In genomic region chr7:50718876-50719275, GRCh38 we compare ENCODE assay signal across 1 cellular context.
TF ChIP-seq lines count a peak whose summit lies in the region.

No MANE protein-coding gene starts in this region.

TF ChIP-seq in HepG2, 621 proteins besides CTCF, POLR2A, EP300 and RAD21 (continued from another document):
- TF ChIP-seq, protein P1, sequence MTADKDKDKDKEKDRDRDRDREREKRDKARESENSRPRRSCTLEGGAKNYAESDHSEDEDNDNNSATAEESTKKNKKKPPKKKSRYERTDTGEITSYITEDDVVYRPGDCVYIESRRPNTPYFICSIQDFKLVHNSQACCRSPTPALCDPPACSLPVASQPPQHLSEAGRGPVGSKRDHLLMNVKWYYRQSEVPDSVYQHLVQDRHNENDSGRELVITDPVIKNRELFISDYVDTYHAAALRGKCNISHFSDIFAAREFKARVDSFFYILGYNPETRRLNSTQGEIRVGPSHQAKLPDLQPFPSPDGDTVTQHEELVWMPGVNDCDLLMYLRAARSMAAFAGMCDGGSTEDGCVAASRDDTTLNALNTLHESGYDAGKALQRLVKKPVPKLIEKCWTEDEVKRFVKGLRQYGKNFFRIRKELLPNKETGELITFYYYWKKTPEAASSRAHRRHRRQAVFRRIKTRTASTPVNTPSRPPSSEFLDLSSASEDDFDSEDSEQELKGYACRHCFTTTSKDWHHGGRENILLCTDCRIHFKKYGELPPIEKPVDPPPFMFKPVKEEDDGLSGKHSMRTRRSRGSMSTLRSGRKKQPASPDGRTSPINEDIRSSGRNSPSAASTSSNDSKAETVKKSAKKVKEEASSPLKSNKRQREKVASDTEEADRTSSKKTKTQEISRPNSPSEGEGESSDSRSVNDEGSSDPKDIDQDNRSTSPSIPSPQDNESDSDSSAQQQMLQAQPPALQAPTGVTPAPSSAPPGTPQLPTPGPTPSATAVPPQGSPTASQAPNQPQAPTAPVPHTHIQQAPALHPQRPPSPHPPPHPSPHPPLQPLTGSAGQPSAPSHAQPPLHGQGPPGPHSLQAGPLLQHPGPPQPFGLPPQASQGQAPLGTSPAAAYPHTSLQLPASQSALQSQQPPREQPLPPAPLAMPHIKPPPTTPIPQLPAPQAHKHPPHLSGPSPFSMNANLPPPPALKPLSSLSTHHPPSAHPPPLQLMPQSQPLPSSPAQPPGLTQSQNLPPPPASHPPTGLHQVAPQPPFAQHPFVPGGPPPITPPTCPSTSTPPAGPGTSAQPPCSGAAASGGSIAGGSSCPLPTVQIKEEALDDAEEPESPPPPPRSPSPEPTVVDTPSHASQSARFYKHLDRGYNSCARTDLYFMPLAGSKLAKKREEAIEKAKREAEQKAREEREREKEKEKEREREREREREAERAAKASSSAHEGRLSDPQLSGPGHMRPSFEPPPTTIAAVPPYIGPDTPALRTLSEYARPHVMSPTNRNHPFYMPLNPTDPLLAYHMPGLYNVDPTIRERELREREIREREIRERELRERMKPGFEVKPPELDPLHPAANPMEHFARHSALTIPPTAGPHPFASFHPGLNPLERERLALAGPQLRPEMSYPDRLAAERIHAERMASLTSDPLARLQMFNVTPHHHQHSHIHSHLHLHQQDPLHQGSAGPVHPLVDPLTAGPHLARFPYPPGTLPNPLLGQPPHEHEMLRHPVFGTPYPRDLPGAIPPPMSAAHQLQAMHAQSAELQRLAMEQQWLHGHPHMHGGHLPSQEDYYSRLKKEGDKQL (CRISPR knock-in tag; IDR thresholded peaks at IDR 0.05; ENCODE audit: low read depth): peak; percentile 81; the same call in 1 of the 2 replicates
- peak; percentile 46; the same call in 1 of the 2 replicates for TF ChIP-seq HDAC2 (CRISPR knock-in tag; IDR thresholded peaks at IDR 0.05)
- TF ChIP-seq BHLHE40 (IDR thresholded peaks at IDR 0.05; ENCODE audit: low read length): peak; percentile 41
- TF ChIP-seq, protein P2, sequence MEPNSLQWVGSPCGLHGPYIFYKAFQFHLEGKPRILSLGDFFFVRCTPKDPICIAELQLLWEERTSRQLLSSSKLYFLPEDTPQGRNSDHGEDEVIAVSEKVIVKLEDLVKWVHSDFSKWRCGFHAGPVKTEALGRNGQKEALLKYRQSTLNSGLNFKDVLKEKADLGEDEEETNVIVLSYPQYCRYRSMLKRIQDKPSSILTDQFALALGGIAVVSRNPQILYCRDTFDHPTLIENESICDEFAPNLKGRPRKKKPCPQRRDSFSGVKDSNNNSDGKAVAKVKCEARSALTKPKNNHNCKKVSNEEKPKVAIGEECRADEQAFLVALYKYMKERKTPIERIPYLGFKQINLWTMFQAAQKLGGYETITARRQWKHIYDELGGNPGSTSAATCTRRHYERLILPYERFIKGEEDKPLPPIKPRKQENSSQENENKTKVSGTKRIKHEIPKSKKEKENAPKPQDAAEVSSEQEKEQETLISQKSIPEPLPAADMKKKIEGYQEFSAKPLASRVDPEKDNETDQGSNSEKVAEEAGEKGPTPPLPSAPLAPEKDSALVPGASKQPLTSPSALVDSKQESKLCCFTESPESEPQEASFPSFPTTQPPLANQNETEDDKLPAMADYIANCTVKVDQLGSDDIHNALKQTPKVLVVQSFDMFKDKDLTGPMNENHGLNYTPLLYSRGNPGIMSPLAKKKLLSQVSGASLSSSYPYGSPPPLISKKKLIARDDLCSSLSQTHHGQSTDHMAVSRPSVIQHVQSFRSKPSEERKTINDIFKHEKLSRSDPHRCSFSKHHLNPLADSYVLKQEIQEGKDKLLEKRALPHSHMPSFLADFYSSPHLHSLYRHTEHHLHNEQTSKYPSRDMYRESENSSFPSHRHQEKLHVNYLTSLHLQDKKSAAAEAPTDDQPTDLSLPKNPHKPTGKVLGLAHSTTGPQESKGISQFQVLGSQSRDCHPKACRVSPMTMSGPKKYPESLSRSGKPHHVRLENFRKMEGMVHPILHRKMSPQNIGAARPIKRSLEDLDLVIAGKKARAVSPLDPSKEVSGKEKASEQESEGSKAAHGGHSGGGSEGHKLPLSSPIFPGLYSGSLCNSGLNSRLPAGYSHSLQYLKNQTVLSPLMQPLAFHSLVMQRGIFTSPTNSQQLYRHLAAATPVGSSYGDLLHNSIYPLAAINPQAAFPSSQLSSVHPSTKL (CRISPR knock-in tag; IDR thresholded peaks at IDR 0.05): peak; percentile 59; the same call in 1 of the 2 replicates
- no peak for TF ChIP-seq ZSCAN25 (CRISPR knock-in tag; IDR thresholded peaks at IDR 0.05)
- TF ChIP-seq KDM4B (CRISPR knock-in tag; IDR thresholded peaks at IDR 0.05): no peak
- peak; percentile 66; the same call in 1 of the 2 replicates for TF ChIP-seq FOXP4 (CRISPR knock-in tag; IDR thresholded peaks at IDR 0.05)
- no peak for TF ChIP-seq ZNF530 (CRISPR knock-in tag; IDR thresholded peaks at IDR 0.05; ENCODE audit: low read depth)
- TF ChIP-seq ZFP90 (CRISPR knock-in tag; IDR thresholded peaks at IDR 0.05; ENCODE audit: borderline replicate concordance): no peak
- TF ChIP-seq PAXIP1 (CRISPR knock-in tag; conservative IDR thresholded peaks at IDR 0.05): peak; percentile 75
- no peak for TF ChIP-seq ZNF510 (CRISPR knock-in tag; IDR thresholded peaks at IDR 0.05; ENCODE audit: low read depth)
- peak; percentile 95 for TF ChIP-seq HHEX (CRISPR knock-in tag; IDR thresholded peaks at IDR 0.05)
TF ChIP-seq in HepG2: peak in this region for 38.
